1 cellular context compared by ENCODE assay signal in the genomic region with DNA sequence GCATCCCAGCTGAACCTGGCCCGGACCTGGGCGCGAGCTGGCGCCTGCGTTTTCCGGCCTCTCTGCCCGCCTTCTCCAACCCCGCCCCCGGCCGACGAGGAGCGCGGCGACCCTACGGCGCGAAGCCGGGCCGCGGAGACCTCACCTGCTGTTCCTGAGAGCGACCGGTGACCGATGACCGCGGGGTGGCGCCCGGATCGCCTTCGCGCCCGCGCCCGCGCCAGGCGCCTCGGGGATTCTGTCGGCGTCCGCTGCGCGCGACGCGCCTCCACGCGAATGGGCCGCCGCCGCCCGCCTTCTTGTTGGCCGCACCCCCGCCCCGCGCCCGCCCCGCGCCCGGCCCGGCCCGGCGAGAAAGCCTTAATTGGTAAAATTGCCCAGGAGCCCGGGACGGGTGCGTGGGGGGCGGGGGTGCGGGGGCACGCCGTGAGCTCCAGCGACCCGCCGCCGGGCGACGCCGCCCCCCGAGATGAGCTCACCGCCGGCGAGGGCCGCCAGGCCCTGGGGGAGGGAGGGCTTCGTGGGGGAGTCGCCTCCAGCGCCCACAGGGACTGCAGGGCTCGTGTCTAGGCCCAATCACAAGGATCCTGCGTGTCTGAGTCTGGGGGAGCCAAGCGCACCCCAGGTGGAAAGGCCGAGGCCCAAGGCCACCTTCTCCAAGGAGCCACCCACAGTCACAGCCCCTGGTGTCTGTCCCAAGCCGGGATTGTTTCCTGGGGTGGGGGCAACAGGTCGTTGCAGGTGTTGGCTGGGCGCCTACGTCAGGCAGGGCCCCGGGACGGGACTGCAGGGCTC.
TF ChIP-seq lines count a peak whose summit lies in the region.

A gene with protein sequence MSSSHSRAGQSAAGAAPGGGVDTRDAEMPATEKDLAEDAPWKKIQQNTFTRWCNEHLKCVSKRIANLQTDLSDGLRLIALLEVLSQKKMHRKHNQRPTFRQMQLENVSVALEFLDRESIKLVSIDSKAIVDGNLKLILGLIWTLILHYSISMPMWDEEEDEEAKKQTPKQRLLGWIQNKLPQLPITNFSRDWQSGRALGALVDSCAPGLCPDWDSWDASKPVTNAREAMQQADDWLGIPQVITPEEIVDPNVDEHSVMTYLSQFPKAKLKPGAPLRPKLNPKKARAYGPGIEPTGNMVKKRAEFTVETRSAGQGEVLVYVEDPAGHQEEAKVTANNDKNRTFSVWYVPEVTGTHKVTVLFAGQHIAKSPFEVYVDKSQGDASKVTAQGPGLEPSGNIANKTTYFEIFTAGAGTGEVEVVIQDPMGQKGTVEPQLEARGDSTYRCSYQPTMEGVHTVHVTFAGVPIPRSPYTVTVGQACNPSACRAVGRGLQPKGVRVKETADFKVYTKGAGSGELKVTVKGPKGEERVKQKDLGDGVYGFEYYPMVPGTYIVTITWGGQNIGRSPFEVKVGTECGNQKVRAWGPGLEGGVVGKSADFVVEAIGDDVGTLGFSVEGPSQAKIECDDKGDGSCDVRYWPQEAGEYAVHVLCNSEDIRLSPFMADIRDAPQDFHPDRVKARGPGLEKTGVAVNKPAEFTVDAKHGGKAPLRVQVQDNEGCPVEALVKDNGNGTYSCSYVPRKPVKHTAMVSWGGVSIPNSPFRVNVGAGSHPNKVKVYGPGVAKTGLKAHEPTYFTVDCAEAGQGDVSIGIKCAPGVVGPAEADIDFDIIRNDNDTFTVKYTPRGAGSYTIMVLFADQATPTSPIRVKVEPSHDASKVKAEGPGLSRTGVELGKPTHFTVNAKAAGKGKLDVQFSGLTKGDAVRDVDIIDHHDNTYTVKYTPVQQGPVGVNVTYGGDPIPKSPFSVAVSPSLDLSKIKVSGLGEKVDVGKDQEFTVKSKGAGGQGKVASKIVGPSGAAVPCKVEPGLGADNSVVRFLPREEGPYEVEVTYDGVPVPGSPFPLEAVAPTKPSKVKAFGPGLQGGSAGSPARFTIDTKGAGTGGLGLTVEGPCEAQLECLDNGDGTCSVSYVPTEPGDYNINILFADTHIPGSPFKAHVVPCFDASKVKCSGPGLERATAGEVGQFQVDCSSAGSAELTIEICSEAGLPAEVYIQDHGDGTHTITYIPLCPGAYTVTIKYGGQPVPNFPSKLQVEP (N-terminal part only) (minus strand): TSS at position 274 of the 795 bp plus-strand sequence. CDS start 3,389 bp downstream, outside the sequence.

TF ChIP-seq in HCT116, 20 proteins besides CTCF, POLR2A, EP300 and RAD21 (continued from another document):
- TF ChIP-seq, protein P1, sequence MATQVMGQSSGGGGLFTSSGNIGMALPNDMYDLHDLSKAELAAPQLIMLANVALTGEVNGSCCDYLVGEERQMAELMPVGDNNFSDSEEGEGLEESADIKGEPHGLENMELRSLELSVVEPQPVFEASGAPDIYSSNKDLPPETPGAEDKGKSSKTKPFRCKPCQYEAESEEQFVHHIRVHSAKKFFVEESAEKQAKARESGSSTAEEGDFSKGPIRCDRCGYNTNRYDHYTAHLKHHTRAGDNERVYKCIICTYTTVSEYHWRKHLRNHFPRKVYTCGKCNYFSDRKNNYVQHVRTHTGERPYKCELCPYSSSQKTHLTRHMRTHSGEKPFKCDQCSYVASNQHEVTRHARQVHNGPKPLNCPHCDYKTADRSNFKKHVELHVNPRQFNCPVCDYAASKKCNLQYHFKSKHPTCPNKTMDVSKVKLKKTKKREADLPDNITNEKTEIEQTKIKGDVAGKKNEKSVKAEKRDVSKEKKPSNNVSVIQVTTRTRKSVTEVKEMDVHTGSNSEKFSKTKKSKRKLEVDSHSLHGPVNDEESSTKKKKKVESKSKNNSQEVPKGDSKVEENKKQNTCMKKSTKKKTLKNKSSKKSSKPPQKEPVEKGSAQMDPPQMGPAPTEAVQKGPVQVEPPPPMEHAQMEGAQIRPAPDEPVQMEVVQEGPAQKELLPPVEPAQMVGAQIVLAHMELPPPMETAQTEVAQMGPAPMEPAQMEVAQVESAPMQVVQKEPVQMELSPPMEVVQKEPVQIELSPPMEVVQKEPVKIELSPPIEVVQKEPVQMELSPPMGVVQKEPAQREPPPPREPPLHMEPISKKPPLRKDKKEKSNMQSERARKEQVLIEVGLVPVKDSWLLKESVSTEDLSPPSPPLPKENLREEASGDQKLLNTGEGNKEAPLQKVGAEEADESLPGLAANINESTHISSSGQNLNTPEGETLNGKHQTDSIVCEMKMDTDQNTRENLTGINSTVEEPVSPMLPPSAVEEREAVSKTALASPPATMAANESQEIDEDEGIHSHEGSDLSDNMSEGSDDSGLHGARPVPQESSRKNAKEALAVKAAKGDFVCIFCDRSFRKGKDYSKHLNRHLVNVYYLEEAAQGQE (IDR thresholded peaks at IDR 0.05; ENCODE audit: low read depth) = no peak
- TF ChIP-seq EZH2phosphoT487 (IDR thresholded peaks at IDR 0.05; ENCODE audit: borderline replicate concordance) = no peak
- TF ChIP-seq JUND (IDR thresholded peaks at IDR 0.05) = no peak
- TF ChIP-seq, protein P2, sequence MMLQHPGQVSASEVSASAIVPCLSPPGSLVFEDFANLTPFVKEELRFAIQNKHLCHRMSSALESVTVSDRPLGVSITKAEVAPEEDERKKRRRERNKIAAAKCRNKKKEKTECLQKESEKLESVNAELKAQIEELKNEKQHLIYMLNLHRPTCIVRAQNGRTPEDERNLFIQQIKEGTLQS (IDR thresholded peaks at IDR 0.05) = no peak
- TF ChIP-seq, protein P3, sequence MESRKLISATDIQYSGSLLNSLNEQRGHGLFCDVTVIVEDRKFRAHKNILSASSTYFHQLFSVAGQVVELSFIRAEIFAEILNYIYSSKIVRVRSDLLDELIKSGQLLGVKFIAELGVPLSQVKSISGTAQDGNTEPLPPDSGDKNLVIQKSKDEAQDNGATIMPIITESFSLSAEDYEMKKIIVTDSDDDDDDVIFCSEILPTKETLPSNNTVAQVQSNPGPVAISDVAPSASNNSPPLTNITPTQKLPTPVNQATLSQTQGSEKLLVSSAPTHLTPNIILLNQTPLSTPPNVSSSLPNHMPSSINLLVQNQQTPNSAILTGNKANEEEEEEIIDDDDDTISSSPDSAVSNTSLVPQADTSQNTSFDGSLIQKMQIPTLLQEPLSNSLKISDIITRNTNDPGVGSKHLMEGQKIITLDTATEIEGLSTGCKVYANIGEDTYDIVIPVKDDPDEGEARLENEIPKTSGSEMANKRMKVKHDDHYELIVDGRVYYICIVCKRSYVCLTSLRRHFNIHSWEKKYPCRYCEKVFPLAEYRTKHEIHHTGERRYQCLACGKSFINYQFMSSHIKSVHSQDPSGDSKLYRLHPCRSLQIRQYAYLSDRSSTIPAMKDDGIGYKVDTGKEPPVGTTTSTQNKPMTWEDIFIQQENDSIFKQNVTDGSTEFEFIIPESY (IDR thresholded peaks at IDR 0.05; ENCODE audit: extremely low read depth, insufficient replicate concordance, low read length) = no peak
- TF ChIP-seq YY1 (IDR thresholded peaks at IDR 0.05; ENCODE audit: extremely low read depth, insufficient replicate concordance, low read depth, low read length) = no peak
